ENCODE assay signal across 1 cellular context in the genomic region with DNA sequence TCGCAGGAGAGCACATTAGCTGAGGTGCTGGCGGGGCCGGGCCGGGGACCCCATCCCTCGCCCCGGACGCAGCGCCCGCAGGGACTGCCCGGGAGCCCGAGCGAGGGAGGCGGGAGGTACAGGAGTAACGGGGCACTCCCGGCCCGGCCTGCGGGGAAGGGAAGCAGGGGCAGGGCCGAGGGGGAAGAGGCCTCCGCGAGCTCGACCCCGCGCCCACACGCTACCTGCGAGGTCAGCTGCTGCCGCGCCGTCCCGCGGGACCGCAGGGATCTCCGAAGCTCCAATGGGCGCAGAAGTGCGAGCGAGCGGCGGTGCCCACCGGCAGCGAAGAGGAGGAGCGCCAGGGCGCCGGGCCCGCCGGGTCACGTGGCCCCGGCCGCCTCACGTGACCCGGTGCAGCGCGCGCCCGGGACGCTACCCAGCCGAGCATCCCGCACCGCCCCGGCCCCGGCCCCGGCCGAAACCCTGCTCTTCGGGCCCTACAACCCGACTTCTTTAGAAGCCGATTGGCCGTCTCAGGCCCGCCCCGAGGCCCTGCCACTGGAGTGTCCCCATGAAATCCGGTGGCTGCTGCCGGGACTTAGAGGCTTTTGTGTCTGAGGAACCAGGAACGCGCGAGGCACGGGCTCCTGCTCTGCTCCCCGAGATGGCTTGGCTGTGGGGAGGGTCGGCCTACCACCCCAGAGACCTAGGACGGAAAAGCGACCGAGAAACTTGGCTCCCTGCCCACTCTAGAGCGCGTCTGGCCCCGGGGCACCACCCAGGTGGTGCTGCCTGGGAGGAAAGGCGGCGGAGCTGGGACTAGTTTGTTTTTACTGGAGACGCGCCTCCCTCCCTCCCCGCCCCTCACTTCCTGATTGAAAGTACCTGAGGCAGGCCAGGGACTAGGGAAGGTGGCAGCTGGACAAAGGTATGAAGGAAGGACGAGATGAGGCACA.
TF ChIP-seq lines count a peak whose summit lies in the region.

Gene RCBTB1, minus strand, starts transcription at position 339 of the 938 bp plus-strand sequence. CDS start 18,279 bp downstream, outside the sequence.

TF ChIP-seq in HepG2, 621 proteins besides CTCF, POLR2A, EP300 and RAD21 (continued from another document):
- TF ChIP-seq, protein P1, sequence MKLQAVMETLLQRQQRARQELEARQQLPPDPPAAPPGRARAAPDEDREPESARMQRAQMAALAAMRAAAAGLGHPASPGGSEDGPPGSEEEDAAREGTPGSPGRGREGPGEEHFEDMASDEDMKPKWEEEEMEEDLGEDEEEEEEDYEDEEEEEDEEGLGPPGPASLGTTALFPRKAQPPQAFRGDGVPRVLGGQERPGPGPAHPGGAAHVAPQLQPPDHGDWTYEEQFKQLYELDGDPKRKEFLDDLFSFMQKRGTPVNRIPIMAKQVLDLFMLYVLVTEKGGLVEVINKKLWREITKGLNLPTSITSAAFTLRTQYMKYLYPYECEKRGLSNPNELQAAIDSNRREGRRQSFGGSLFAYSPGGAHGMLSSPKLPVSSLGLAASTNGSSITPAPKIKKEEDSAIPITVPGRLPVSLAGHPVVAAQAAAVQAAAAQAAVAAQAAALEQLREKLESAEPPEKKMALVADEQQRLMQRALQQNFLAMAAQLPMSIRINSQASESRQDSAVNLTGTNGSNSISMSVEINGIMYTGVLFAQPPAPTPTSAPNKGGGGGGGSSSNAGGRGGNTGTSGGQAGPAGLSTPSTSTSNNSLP (IDR thresholded peaks at IDR 0.05; ENCODE audit: low read depth, low read length): no peak
- TF ChIP-seq IRF9 (CRISPR knock-in tag; IDR thresholded peaks at IDR 0.05; ENCODE audit: borderline replicate concordance): peak; percentile 36; the same call in 1 of the 2 replicates
- TF ChIP-seq KLF16 (CRISPR knock-in tag; IDR thresholded peaks at IDR 0.05): peak in 1 of 2 experiments; percentile 16; a peak in 1 of 4 replicates
- peak; percentile 97 for TF ChIP-seq ZNF784 (CRISPR knock-in tag; IDR thresholded peaks at IDR 0.05; ENCODE audit: borderline replicate concordance)
- no peak for TF ChIP-seq ZNF180 (CRISPR knock-in tag; IDR thresholded peaks at IDR 0.05; ENCODE audit: borderline replicate concordance, low read depth)
- peak; percentile 88 for TF ChIP-seq ZFX (CRISPR knock-in tag; IDR thresholded peaks at IDR 0.05; ENCODE audit: low read depth)
- TF ChIP-seq ZIK1 (CRISPR knock-in tag; IDR thresholded peaks at IDR 0.05; ENCODE audit: borderline replicate concordance, low read depth): 0 out of 2 replicates have a peak, but pooled peaks have one; percentile 39
- peak; percentile 88 for TF ChIP-seq CHCHD3 (CRISPR knock-in tag; IDR thresholded peaks at IDR 0.05)
- peak; percentile 18; the same call in 1 of the 2 replicates for TF ChIP-seq BORCS8-MEF2B (CRISPR knock-in tag; IDR thresholded peaks at IDR 0.05)
- 0 out of 2 replicates have a peak, but pooled peaks have one; percentile 58 for TF ChIP-seq KLF12 (CRISPR knock-in tag; IDR thresholded peaks at IDR 0.05; ENCODE audit: borderline replicate concordance)
- TF ChIP-seq, protein P2, sequence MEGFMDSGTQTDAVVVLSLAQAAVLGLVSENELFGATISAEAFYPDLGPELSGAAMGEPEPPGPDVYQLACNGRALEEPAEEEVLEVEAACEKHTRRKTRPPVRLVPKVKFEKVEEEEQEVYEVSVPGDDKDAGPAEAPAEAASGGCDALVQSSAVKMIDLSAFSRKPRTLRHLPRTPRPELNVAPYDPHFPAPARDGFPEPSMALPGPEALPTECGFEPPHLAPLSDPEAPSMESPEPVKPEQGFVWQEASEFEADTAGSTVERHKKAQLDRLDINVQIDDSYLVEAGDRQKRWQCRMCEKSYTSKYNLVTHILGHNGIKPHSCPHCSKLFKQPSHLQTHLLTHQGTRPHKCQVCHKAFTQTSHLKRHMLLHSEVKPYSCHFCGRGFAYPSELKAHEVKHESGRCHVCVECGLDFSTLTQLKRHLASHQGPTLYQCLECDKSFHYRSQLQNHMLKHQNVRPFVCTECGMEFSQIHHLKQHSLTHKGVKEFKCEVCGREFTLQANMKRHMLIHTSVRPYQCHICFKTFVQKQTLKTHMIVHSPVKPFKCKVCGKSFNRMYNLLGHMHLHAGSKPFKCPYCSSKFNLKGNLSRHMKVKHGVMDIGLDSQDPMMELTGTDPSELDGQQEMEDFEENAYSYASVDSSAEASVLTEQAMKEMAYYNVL (CRISPR knock-in tag; IDR thresholded peaks at IDR 0.05; ENCODE audit: borderline replicate concordance): peak; percentile 46; the same call in 1 of the 2 replicates
